Comparison of ENCODE assay signal across 1 cellular context in genomic region chr20:46004813-46005505, GRCh38.
TF ChIP-seq lines count a peak whose summit lies in the region.

No MANE protein-coding gene starts in this region.

TF ChIP-seq in GM23338, 12 proteins besides CTCF, POLR2A, EP300 and RAD21:
- TF ChIP-seq ZNF462 (CRISPR knock-in tag; IDR thresholded peaks at IDR 0.05) (no peak), JUNB (IDR thresholded peaks at IDR 0.05; ENCODE audit: unreplicated experiment) (no peak), EZH2phosphoT487 (IDR thresholded peaks at IDR 0.05; ENCODE audit: unreplicated experiment) (no peak), CREB1 (CRISPR knock-in tag; IDR thresholded peaks at IDR 0.05; ENCODE audit: low read depth) (no peak), ZNF331 (CRISPR knock-in tag; IDR thresholded peaks at IDR 0.05; ENCODE audit: low read depth) (no peak), STAT1 (IDR thresholded peaks at IDR 0.05; ENCODE audit: unreplicated experiment) (no peak)
